ENCODE assay signal across 36 cellular contexts in genomic region chr20:694496-694895, GRCh38. TPM values are rescaled to one million over a fixed set of nuclear protein-coding genes. Genes with fewer than 3 reads are reported as not detected.
"Had no signal": no experiment of that assay in that cellular context is flagged by ENCODE, and none has a peak within 500 bp of the region (broad histone marks: within the 10 kb centered on the region; RNA-seq: fewer than 3 reads in every experiment).

No MANE protein-coding gene starts in this region.

- H3K27ac Mint-ChIP-seq: activated CD8-positive, alpha-beta T cell treated with anti-CD3 and anti-CD28 coated beads for 36 hours; activated naive CD8-positive, alpha-beta T cell treated with anti-CD3 and anti-CD28 coated beads, Interleukin-2, amount 10 ng/mL, durations not matched to agents 7 days and 5 days; activated T-cell treated with anti-CD3 and anti-CD28 coated beads, Interleukin-2, amount 50 U/mL, for 72 hours; activated T-helper 2 cell treated with anti-CD3 and anti-CD28 coated beads, Interferon-gamma antibody, Interleukin-2, Interleukin-4, amounts not matched to agents 10 μg/mL and 5 μg/mL and 100 μg/mL, durations not matched to agents 14 hours and 24 hours and 36 hours; T-helper 1 cell treated with Interleukin-12 subunit alpha and Interleukin-12 subunit beta and Interleukin-4 antibody, amounts not matched to agents 30 μg/mL and 1 μg/mL, for 36 hours had no signal

- H3K9me3 ChIP-seq: body of pancreas, breast epithelium, SJSA1, SK-N-SH had no signal

- ATAC-seq: activated CD8-positive, alpha-beta T cell treated with anti-CD3 and anti-CD28 coated beads for 36 hours; activated T-cell treated with anti-CD3 and anti-CD28 coated beads, Interleukin-2, amount 50 U/mL, for 72 hours had no signal

- H3K4me1 ChIP-seq: breast epithelium, SJSA1 had no signal

- H3K4me3 ChIP-seq: body of pancreas, breast epithelium, PC-9, SJSA1 had no signal

- H3K36me3 ChIP-seq: breast epithelium, SJSA1, WERI-Rb-1 had no signal

- H3K27me3 ChIP-seq: body of pancreas had no signal

- H3K36me3 Mint-ChIP-seq: activated naive CD4-positive, alpha-beta T cell treated with anti-CD3 and anti-CD28 coated beads, Interleukin-2, amount 50 U/mL, for 24 hours; activated naive CD8-positive, alpha-beta T cell treated with anti-CD3 and anti-CD28 coated beads, Interleukin-2, amount 10 ng/mL, durations not matched to agents 7 days and 5 days had no signal

- H3K9ac ChIP-seq: KMS-11, SK-N-SH had no signal

- H3K4me3 Mint-ChIP-seq: activated CD8-positive, alpha-beta T cell treated with anti-CD3 and anti-CD28 coated beads for 36 hours; activated naive CD4-positive, alpha-beta T cell treated with anti-CD3 and anti-CD28 coated beads, Interleukin-2, amount 50 U/mL, for 24 hours; activated naive CD8-positive, alpha-beta T cell treated with anti-CD3 and anti-CD28 coated beads, Interleukin-2, amount 10 ng/mL, durations not matched to agents 7 days and 5 days; activated T-cell treated with anti-CD3 and anti-CD28 coated beads, Interleukin-2, amount 50 U/mL, for 72 hours; T-helper 1 cell treated with Interleukin-12 subunit alpha and Interleukin-12 subunit beta and Interleukin-4 antibody, amounts not matched to agents 30 μg/mL and 1 μg/mL, for 36 hours had no signal

- H3K4me1 Mint-ChIP-seq: activated naive CD4-positive, alpha-beta T cell treated with anti-CD3 and anti-CD28 coated beads, Interleukin-2, amount 50 U/mL, for 24 hours; activated naive CD8-positive, alpha-beta T cell treated with anti-CD3 and anti-CD28 coated beads, Interleukin-2, amount 10 ng/mL, durations not matched to agents 7 days and 5 days had no signal

- H3K27ac ChIP-seq: breast epithelium, KMS-11, PC-9, SJSA1, WERI-Rb-1 had no signal

- H3K9me3 Mint-ChIP-seq: activated CD8-positive, alpha-beta T cell treated with anti-CD3 and anti-CD28 coated beads for 36 hours; activated naive CD4-positive, alpha-beta T cell treated with anti-CD3 and anti-CD28 coated beads, Interleukin-2, amount 50 U/mL, for 24 hours; activated naive CD8-positive, alpha-beta T cell treated with anti-CD3 and anti-CD28 coated beads, Interleukin-2, amount 10 ng/mL, durations not matched to agents 7 days and 5 days; activated T-cell treated with anti-CD3 and anti-CD28 coated beads, Interleukin-2, amount 50 U/mL, for 72 hours; activated T-helper 2 cell treated with anti-CD3 and anti-CD28 coated beads, Interferon-gamma antibody, Interleukin-2, Interleukin-4, amounts not matched to agents 10 μg/mL and 5 μg/mL and 100 μg/mL, durations not matched to agents 14 hours and 24 hours and 36 hours; T-helper 1 cell treated with Interleukin-12 subunit alpha and Interleukin-12 subunit beta and Interleukin-4 antibody, amounts not matched to agents 30 μg/mL and 1 μg/mL, for 36 hours had no signal

- DNase-seq: activated CD4-positive, alpha-beta T cell treated with anti-CD3 and anti-CD28 coated beads for 1 hour; activated CD4-positive, alpha-beta T cell treated with anti-CD3 and anti-CD28 coated beads for 48 hours; activated CD4-positive, alpha-beta T cell treated with anti-CD3 and anti-CD28 coated beads, Interleukin-2, amount 50 U/mL, for 4 hours; activated CD4-positive, CD25-positive, alpha-beta regulatory T cell; activated CD8-positive, alpha-beta T cell treated with anti-CD3 and anti-CD28 coated beads for 36 hours; activated gamma-delta T cell; activated naive CD4-positive, alpha-beta T cell treated with Interleukin-2 at 50 U/mL for 16 hours; activated naive CD8-positive, alpha-beta T cell treated with anti-CD3 and anti-CD28 coated beads, Interleukin-2, amount 10 ng/mL, durations not matched to agents 7 days and 5 days; activated T-cell treated with anti-CD3 and anti-CD28 coated beads, Interleukin-2, amount 50 U/mL, for 1 hour; activated T-cell treated with anti-CD3 and anti-CD28 coated beads, Interleukin-2, amount 50 U/mL, for 72 hours; body of pancreas; MM.1S; MV-4-11; NCI-H1092; NCI-H1436 treated with DMSO at 0.1 percent for 48 hours; NCI-H1694 treated with DMSO at 0.1 percent for 48 hours; NCI-H2029; NCI-H2171; NCI-H510A; NCI-H526; NCI-H748 treated with DMSO at 0.1 percent for 48 hours; NK-92 treated with Interleukin-12 subunit alpha and Interleukin-12 subunit beta, amount 100 ng/mL, for 24 hours; SHP77 treated with DMSO at 0.1 percent for 48 hours; SK-N-SH; WERI-Rb-1 had no signal

RNA-seq across cellular contexts. Expression of gene SCRT2, which starts 18.9 kb away (rescaled TPM):
- total RNA-seq: activated CD8-positive, alpha-beta memory T cell treated with anti-CD3 and anti-CD28 coated beads for 36 hours; activated CD8-positive, alpha-beta T cell treated with anti-CD3 and anti-CD28 coated beads for 36 hours; activated naive CD8-positive, alpha-beta T cell treated with anti-CD3 and anti-CD28 coated beads, Interleukin-2, amount 10 ng/mL, durations not matched to agents 7 days and 5 days; activated T-cell treated with anti-CD3 and anti-CD28 coated beads, Interleukin-2, amount 50 U/mL, for 72 hours; activated T-helper 2 cell treated with anti-CD3 and anti-CD28 coated beads, Interferon-gamma antibody, Interleukin-2, Interleukin-4, amounts not matched to agents 10 μg/mL and 5 μg/mL and 100 μg/mL, durations not matched to agents 14 hours and 24 hours and 36 hours; astrocyte; breast epithelium; LHCN-M2; OCI-LY7; PC-9; SJSA1 had no signal
- polyA plus RNA-seq: SK-N-SH had no signal
